9 cellular contexts compared by ENCODE assay signal in the genomic region with DNA sequence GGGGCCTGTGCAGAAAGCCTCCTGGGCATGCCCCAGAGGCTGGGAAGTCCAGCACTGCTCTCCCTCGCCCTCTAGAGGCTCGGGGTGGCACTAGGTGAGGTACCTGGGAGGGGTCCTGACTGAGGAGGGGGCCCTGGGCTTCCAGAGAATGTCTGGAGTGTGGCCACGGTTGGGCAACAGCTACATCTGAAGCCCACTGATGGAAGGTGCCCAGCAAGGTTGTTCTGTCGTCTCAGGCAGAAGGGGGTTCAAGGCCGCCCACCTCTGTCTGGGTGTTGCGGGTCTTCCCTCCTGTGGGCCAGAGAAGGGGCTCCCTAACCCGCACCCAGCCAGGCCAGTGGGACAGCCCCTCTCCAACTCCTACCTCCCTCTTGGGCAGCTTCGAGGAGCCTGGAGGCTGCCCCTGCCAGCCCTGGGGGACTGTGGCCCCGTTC. TPM values are rescaled to one million over a fixed set of nuclear protein-coding genes. Genes with fewer than 3 reads are reported as not detected.
DNase-seq lines count a peak whose midpoint lies in the region; ATAC-seq and TF ChIP-seq lines count a peak whose summit lies in the region.
"Had no signal": no experiment of that assay in that cellular context is flagged by ENCODE, and none has a peak within 500 bp of the region (broad histone marks: within the 10 kb centered on the region; RNA-seq: fewer than 3 reads in every experiment).

No MANE protein-coding gene starts in this region.

- no peaks in the 10 kb centered on the region for H3K9me3 ChIP-seq in WERI-Rb-1 (ENCODE audit: severe bottlenecking)
- H3K9me3 ChIP-seq in right atrium auricular region: no peaks in the 10 kb centered on the region
- H3K9me3 ChIP-seq in upper lobe of left lung: no peaks in the 10 kb centered on the region
- H3K9me3 ChIP-seq: neutrophil had no signal

- no peak overlapping the region for H3K4me3 ChIP-seq in WERI-Rb-1 (ENCODE audit: low read depth, low read length)
- no peak overlapping the region for H3K4me3 ChIP-seq in right atrium auricular region
- no peak overlapping the region for H3K4me3 ChIP-seq in upper lobe of left lung

- intact Hi-C loops in activated naive CD4-positive, alpha-beta T cell treated with anti-CD3 and anti-CD28 coated beads for 36 hours (cut with micrococcal nuclease): loop anchor here (1.0 kb wide), 2 partner anchors 34 to 91 kb away; no protein-coding TSS in a partner anchor
- intact Hi-C loops in activated T-helper 2 cell treated with anti-CD3 and anti-CD28 coated beads, Interferon-gamma antibody, Interleukin-2, Interleukin-4, amounts not matched to agents 10 μg/mL and 5 μg/mL and 100 μg/mL, durations not matched to agents 14 hours and 24 hours and 36 hours (cut with micrococcal nuclease): no loop called here

- no peak for TF ChIP-seq EP300 in upper lobe of left lung (IDR thresholded peaks at IDR 0.05)

- no peaks in the 10 kb centered on the region for H3K27me3 Mint-ChIP-seq in activated naive CD4-positive, alpha-beta T cell treated with anti-CD3 and anti-CD28 coated beads for 36 hours (ENCODE audit: low read depth)
- H3K27me3 Mint-ChIP-seq in activated T-helper 2 cell treated with anti-CD3 and anti-CD28 coated beads, Interferon-gamma antibody, Interleukin-2, Interleukin-4, amounts not matched to agents 10 μg/mL and 5 μg/mL and 100 μg/mL, durations not matched to agents 14 hours and 24 hours and 36 hours (ENCODE audit: low read depth): peaks cover 5% of the 10 kb centered on the region

- H3K36me3 Mint-ChIP-seq in activated naive CD4-positive, alpha-beta T cell treated with anti-CD3 and anti-CD28 coated beads for 36 hours (ENCODE audit: low read depth): no peaks in the 10 kb centered on the region
- no peaks in the 10 kb centered on the region for H3K36me3 Mint-ChIP-seq in activated T-helper 2 cell treated with anti-CD3 and anti-CD28 coated beads, Interferon-gamma antibody, Interleukin-2, Interleukin-4, amounts not matched to agents 10 μg/mL and 5 μg/mL and 100 μg/mL, durations not matched to agents 14 hours and 24 hours and 36 hours (ENCODE audit: low read depth)

- no peaks in the 10 kb centered on the region for H3K27me3 ChIP-seq in WERI-Rb-1 (ENCODE audit: insufficient read depth, low read depth, severe bottlenecking)
- H3K27me3 ChIP-seq in right atrium auricular region: no peaks in the 10 kb centered on the region
- H3K27me3 ChIP-seq in upper lobe of left lung: no peaks in the 10 kb centered on the region

- peak; percentile 32 to 50 for ATAC-seq in upper lobe of left lung (ENCODE audit: low FRiP score in 2 of 2)

- CTCF ChIA-PET in activated naive CD4-positive, alpha-beta T cell treated with anti-CD3 and anti-CD28 coated beads for 36 hours (lab: Charles Lee): interaction anchor here (0.6 to 2.9 kb wide), 8 partner anchors 10 to 335 kb away, joined by 3 to 16 read pairs (median 5); partner anchors contain the start of gene VEGFA

- peak; percentile 98 for TF ChIP-seq CTCF in WERI-Rb-1 (IDR thresholded peaks at IDR 0.05; ENCODE audit: low read depth, low read length)
- TF ChIP-seq CTCF in right atrium auricular region (IDR thresholded peaks at IDR 0.05): peak; percentile 36 to 76
- TF ChIP-seq CTCF in upper lobe of left lung (IDR thresholded peaks at IDR 0.05): peak; percentile 30 to 69 (median 53)

- H3K4me1 Mint-ChIP-seq in activated naive CD4-positive, alpha-beta T cell treated with anti-CD3 and anti-CD28 coated beads for 36 hours (ENCODE audit: low read depth): peaks cover 3% of the 10 kb centered on the region
- H3K4me1 Mint-ChIP-seq in activated T-helper 2 cell treated with anti-CD3 and anti-CD28 coated beads, Interferon-gamma antibody, Interleukin-2, Interleukin-4, amounts not matched to agents 10 μg/mL and 5 μg/mL and 100 μg/mL, durations not matched to agents 14 hours and 24 hours and 36 hours (ENCODE audit: low read depth): peaks cover 3% of the 10 kb centered on the region

- H3K27ac ChIP-seq in WERI-Rb-1 (no peak overlapping the region), right atrium auricular region (no peak overlapping the region), upper lobe of left lung (peak overlapping the region in 3 of 4 donors; percentile 32 to 47 (median 44))
- H3K27ac ChIP-seq: neutrophil had no signal

- no peak overlapping the region for H3K4me3 Mint-ChIP-seq in activated naive CD4-positive, alpha-beta T cell treated with anti-CD3 and anti-CD28 coated beads for 36 hours
- no peak overlapping the region for H3K4me3 Mint-ChIP-seq in activated T-helper 2 cell treated with anti-CD3 and anti-CD28 coated beads, Interferon-gamma antibody, Interleukin-2, Interleukin-4, amounts not matched to agents 10 μg/mL and 5 μg/mL and 100 μg/mL, durations not matched to agents 14 hours and 24 hours and 36 hours (ENCODE audit: low read depth)

- no peaks in the 10 kb centered on the region for H3K4me1 ChIP-seq in right atrium auricular region
- H3K4me1 ChIP-seq in upper lobe of left lung: peaks cover 3 to 19% (median 10%) of the 10 kb centered on the region in 4 donors

- peak; percentile 62 for DNase-seq in activated naive CD4-positive, alpha-beta T cell treated with anti-CD3 and anti-CD28 coated beads for 36 hours
- no peak for DNase-seq in activated naive CD4-positive, alpha-beta T cell (lab: John Stamatoyannopoulos, UW)
- peak; percentile 92 for DNase-seq in WERI-Rb-1
- DNase-seq in right atrium auricular region (ENCODE audit: low spot score): no peak
- peak in 1 of 2 donors; percentile 46 for DNase-seq in upper lobe of left lung
- no peak for DNase-seq in activated T-helper 2 cell treated with anti-CD3 and anti-CD28 coated beads, Interferon-gamma antibody, Interleukin-2, Interleukin-4, amounts not matched to agents 10 μg/mL and 5 μg/mL and 100 μg/mL, durations not matched to agents 14 hours and 24 hours and 36 hours (ENCODE audit: low spot score)
- no peak for DNase-seq in NCI-H446 treated with DMSO at 0.1 percent for 48 hours (lab: John Stamatoyannopoulos, UW)
- no peak for DNase-seq in OCI-M2 (lab: John Stamatoyannopoulos, UW; ENCODE audit: unreplicated experiment)

- WGBS in upper lobe of left lung, 2 donors: 64 to 73% methylated on average over 8 to 9 of the region's 9 CpGs

- H3K36me3 ChIP-seq in WERI-Rb-1 (no peaks in the 10 kb centered on the region), right atrium auricular region (no peaks in the 10 kb centered on the region), upper lobe of left lung (no peaks in the 10 kb centered on the region)
- H3K36me3 ChIP-seq: neutrophil had no signal

- TF ChIP-seq POLR2A in upper lobe of left lung (IDR thresholded peaks at IDR 0.05): no peak

- no peak overlapping the region for H3K27ac Mint-ChIP-seq in activated naive CD4-positive, alpha-beta T cell treated with anti-CD3 and anti-CD28 coated beads for 36 hours
- no peak overlapping the region for H3K27ac Mint-ChIP-seq in activated T-helper 2 cell treated with anti-CD3 and anti-CD28 coated beads, Interferon-gamma antibody, Interleukin-2, Interleukin-4, amounts not matched to agents 10 μg/mL and 5 μg/mL and 100 μg/mL, durations not matched to agents 14 hours and 24 hours and 36 hours

- no peaks in the 10 kb centered on the region for H3K9me3 Mint-ChIP-seq in activated naive CD4-positive, alpha-beta T cell treated with anti-CD3 and anti-CD28 coated beads for 36 hours
- no peaks in the 10 kb centered on the region for H3K9me3 Mint-ChIP-seq in activated T-helper 2 cell treated with anti-CD3 and anti-CD28 coated beads, Interferon-gamma antibody, Interleukin-2, Interleukin-4, amounts not matched to agents 10 μg/mL and 5 μg/mL and 100 μg/mL, durations not matched to agents 14 hours and 24 hours and 36 hours

RNA-seq across cellular contexts. Expression of gene VEGFA, which starts 11.4 kb away (rescaled TPM):
- 10 to 100 TPM; 35.9 to 37.3 TPM for total RNA-seq in activated naive CD4-positive, alpha-beta T cell treated with anti-CD3 and anti-CD28 coated beads for 36 hours
- total RNA-seq in right atrium auricular region (100 to 1,000 TPM; 102 to 132 TPM), upper lobe of left lung (100 to 1,000 TPM; 129 to 564 (median 261) TPM)
- 50.7 and 55.2 TPM in 2 replicates for total RNA-seq in activated T-helper 2 cell treated with anti-CD3 and anti-CD28 coated beads, Interferon-gamma antibody, Interleukin-2, Interleukin-4, amounts not matched to agents 10 μg/mL and 5 μg/mL and 100 μg/mL, durations not matched to agents 14 hours and 24 hours and 36 hours

Comparison
In these comparisons a context has a peak if more than half of its experiments do, and no peak if none do; other contexts are left out.
1. DNase-seq: peak in activated naive CD4-positive, alpha-beta T cell treated with anti-CD3 and anti-CD28 coated beads for 36 hours (single experiment) and WERI-Rb-1 (single experiment); none in activated naive CD4-positive, alpha-beta T cell (0 of 4), right atrium auricular region (single experiment), activated T-helper 2 cell treated with anti-CD3 and anti-CD28 coated beads, Interferon-gamma antibody, Interleukin-2, Interleukin-4, amounts not matched to agents 10 μg/mL and 5 μg/mL and 100 μg/mL, durations not matched to agents 14 hours and 24 hours and 36 hours (single experiment), NCI-H446 treated with DMSO at 0.1 percent for 48 hours (single experiment) and OCI-M2 (single experiment).
2. H3K27ac ChIP-seq: peak in upper lobe of left lung (3 of 4); none in WERI-Rb-1 (single experiment) and right atrium auricular region (0 of 2).
3. Peak in every context shown above with its lines, with median percentiles within 50 percentile points of each other: CTCF ChIP-seq.